8 cellular contexts compared by ENCODE assay signal in the genomic region with DNA sequence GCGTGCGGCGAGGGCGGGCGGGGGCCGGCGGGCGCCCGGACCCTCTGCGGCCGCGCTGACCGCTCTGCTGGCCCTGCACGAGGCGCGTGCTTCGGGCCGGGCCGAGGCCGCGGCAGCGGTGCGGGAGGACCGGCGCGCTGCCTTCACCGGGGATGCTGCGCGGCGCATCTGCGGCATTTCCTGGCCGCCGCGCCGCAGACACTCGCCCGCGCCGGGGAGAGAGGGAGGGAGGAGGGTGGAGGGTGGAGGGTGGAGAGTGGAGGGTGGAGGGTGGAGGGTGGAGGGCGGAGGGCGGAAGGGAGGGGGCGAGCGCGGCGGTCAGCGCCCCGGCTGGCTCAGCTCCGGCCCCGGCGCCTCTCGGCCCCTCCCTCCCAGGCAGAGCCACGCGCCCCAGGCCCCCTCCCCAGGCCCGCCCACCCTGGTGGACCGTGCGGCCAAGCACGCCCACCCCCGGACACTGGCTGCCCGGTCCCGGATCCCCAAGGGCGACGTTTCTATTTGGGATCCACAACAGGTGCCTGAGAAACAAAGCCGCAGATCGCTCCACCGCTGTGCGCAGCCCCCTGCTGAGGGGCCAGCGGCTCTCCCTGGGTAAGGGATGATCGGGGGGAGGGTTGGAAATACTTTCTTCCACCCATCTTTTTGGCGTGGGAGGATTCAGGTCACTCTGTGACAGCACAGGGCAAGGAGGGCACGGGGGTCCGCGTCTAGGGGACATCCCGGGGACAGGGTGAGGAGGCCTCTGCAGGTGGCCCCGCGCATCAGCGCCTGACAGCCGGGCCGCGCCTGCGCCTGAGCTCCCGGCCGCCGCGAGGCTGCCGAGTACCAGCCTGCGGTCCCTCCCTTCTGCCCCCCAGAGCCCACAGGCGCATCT.
DNase-seq lines count a peak whose midpoint lies in the region; ATAC-seq and TF ChIP-seq lines count a peak whose summit lies in the region.

No MANE protein-coding gene starts in this region.

- H3K36me3 Mint-ChIP-seq in T-helper 2 cell treated with Interferon-gamma antibody and Interleukin-4, amounts not matched to agents 5 μg/mL and 100 μg/mL, for 36 hours (ENCODE audit: low read depth) = no peaks in the 10 kb centered on the region
- H3K36me3 Mint-ChIP-seq in immature natural killer cell = peaks cover 0 to 4% (median 0%) of the 10 kb centered on the region in 3 donors

- intact Hi-C loops in breast epithelium (cut with DNase I; ENCODE audit: low total_unique reads) (loop anchor here (5.0 kb wide), 1 partner anchor 131 kb away; no protein-coding TSS in a partner anchor), spleen (cut with DNase I; ENCODE audit: low total_unique reads) (loop anchor here (10.0 kb wide), 1 partner anchor 139 kb away; no protein-coding TSS in a partner anchor)

- H3K27me3 ChIP-seq in breast epithelium (peaks cover 0 to 4% of the 10 kb centered on the region in 2 donors), spleen (replicated peaks in 1 of 7) (peaks cover 0 to 31% (median 14%) of the 10 kb centered on the region in 7 donors)

- H3K27me3 Mint-ChIP-seq in T-helper 2 cell treated with Interferon-gamma antibody and Interleukin-4, amounts not matched to agents 5 μg/mL and 100 μg/mL, for 36 hours (ENCODE audit: low read depth) = peaks cover 48% of the 10 kb centered on the region
- H3K27me3 Mint-ChIP-seq in immature natural killer cell (ENCODE audit: low read depth in 3 of 3) = peaks cover 4 to 10% (median 8%) of the 10 kb centered on the region in 3 donors

- peak; percentile 83 for ATAC-seq in HG02763 (IDR thresholded peaks at IDR 0.05; ENCODE audit: unreplicated experiment)

- peak; percentile 72 to 84 for DNase-seq in NCI-H2081 (lab: John Stamatoyannopoulos, UW)
- DNase-seq in NCI-H2081 treated with DMSO at 0.1 percent for 48 hours (lab: John Stamatoyannopoulos, UW) = no peak
- peak; percentile 55 for DNase-seq in NCI-H1417 treated with DMSO at 0.1 percent for 48 hours (lab: John Stamatoyannopoulos, UW)
- peak; percentile 65 for DNase-seq in T-helper 2 cell treated with Interferon-gamma antibody and Interleukin-4, amounts not matched to agents 5 μg/mL and 100 μg/mL, for 36 hours (ENCODE audit: low spot score)
- DNase-seq in breast epithelium (ENCODE audit: low spot score in 2 of 2) = no peak
- peak; percentile 56 to 70 (median 68) for DNase-seq in immature natural killer cell
- DNase-seq in spleen = peak; percentile 87

- H3K9me3 Mint-ChIP-seq in T-helper 2 cell treated with Interferon-gamma antibody and Interleukin-4, amounts not matched to agents 5 μg/mL and 100 μg/mL, for 36 hours = no peaks in the 10 kb centered on the region
- H3K9me3 Mint-ChIP-seq in immature natural killer cell = peaks cover 0 to 4% (median 0%) of the 10 kb centered on the region in 6 donors

- H3K4me3 Mint-ChIP-seq in T-helper 2 cell treated with Interferon-gamma antibody and Interleukin-4, amounts not matched to agents 5 μg/mL and 100 μg/mL, for 36 hours = peak overlapping the region; percentile 71
- H3K4me3 Mint-ChIP-seq in immature natural killer cell = peak overlapping the region; percentile 72 to 87 (median 79)

- H3K4me1 ChIP-seq in breast epithelium (no peaks in the 10 kb centered on the region), spleen (peaks cover 0 to 36% (median 16%) of the 10 kb centered on the region in 6 donors)

- TF ChIP-seq CTCF in breast epithelium (IDR thresholded peaks at IDR 0.05) = peak in 2 of 3 donors; percentile 8 to 15
- TF ChIP-seq CTCF in spleen (IDR thresholded peaks at IDR 0.05 in 8 of 11, conservative IDR thresholded peaks at IDR 0.05 in 3 of 11) = peak in 8 of 11 experiments; percentile 15 to 71 (median 56)

- TF ChIP-seq POLR2A in breast epithelium (IDR thresholded peaks at IDR 0.05) (no peak), spleen (IDR thresholded peaks at IDR 0.05) (peak in 1 of 3 donors; percentile 20)

- 0 to 2% (median 1%) methylated on average over 18 to 86 of the region's 87 CpGs for WGBS in spleen, 5 donors

- H3K27ac ChIP-seq in breast epithelium = peak overlapping the region; percentile 74 to 86
- peak overlapping the region; percentile 53 to 88 (median 82) for H3K27ac ChIP-seq in spleen

- H3K4me1 Mint-ChIP-seq in T-helper 2 cell treated with Interferon-gamma antibody and Interleukin-4, amounts not matched to agents 5 μg/mL and 100 μg/mL, for 36 hours (ENCODE audit: low read depth) = peaks cover 6% of the 10 kb centered on the region
- H3K4me1 Mint-ChIP-seq in immature natural killer cell = peaks cover 10 to 17% of the 10 kb centered on the region in 2 donors

- no peak overlapping the region for H3K27ac Mint-ChIP-seq in T-helper 2 cell treated with Interferon-gamma antibody and Interleukin-4, amounts not matched to agents 5 μg/mL and 100 μg/mL, for 36 hours
- H3K27ac Mint-ChIP-seq in immature natural killer cell = no peak overlapping the region

- no peaks in the 10 kb centered on the region for H3K9me3 ChIP-seq in breast epithelium
- no peaks in the 10 kb centered on the region for H3K9me3 ChIP-seq in spleen

- no peaks in the 10 kb centered on the region for H3K36me3 ChIP-seq in breast epithelium
- H3K36me3 ChIP-seq in spleen = no peaks in the 10 kb centered on the region

- H3K4me3 ChIP-seq in breast epithelium = peak overlapping the region; percentile 71 to 91 (median 82)
- peak overlapping the region; percentile 31 to 78 (median 56) for H3K4me3 ChIP-seq in spleen

Comparison
In these comparisons a context has a peak if more than half of its experiments do, and no peak if none do; other contexts are left out.
1. DNase-seq: peak in NCI-H2081 (2 of 2), NCI-H1417 treated with DMSO at 0.1 percent for 48 hours (single experiment), T-helper 2 cell treated with Interferon-gamma antibody and Interleukin-4, amounts not matched to agents 5 μg/mL and 100 μg/mL, for 36 hours (single experiment), immature natural killer cell (3 of 3) and spleen (single experiment); none in NCI-H2081 treated with DMSO at 0.1 percent for 48 hours (single experiment) and breast epithelium (0 of 2).